Comparison of ENCODE assay signal across 8 cellular contexts in genomic region chr4:53720776-53721175, GRCh38.
"Had no signal": no experiment of that assay in that cellular context is flagged by ENCODE, and none has a peak within 500 bp of the region (broad histone marks: within the 10 kb centered on the region; RNA-seq: fewer than 3 reads in every experiment).

No MANE protein-coding gene starts in this region.

- ATAC-seq: GM12878 had no signal

- H3K4me3 ChIP-seq: GM12878 had no signal

- DNase-seq: GDM1, GF-D8 had no signal

- FAIRE-seq: G401.6, GM12878, GM12891, GM12892, GM18507, GM19239 had no signal
